Comparison of ENCODE assay signal across 37 cellular contexts in genomic region chr4:523601-524000, GRCh38. TPM values are rescaled to one million over a fixed set of nuclear protein-coding genes. Genes with fewer than 3 reads are reported as not detected.
"Had no signal": no experiment of that assay in that cellular context is flagged by ENCODE, and none has a peak within 500 bp of the region (broad histone marks: within the 10 kb centered on the region; RNA-seq: fewer than 3 reads in every experiment).

No MANE protein-coding gene starts in this region.

- FAIRE-seq: astrocyte, TTC549 had no signal

- ATAC-seq: activated CD8-positive, alpha-beta T cell treated with anti-CD3 and anti-CD28 coated beads for 36 hours; activated naive CD4-positive, alpha-beta T cell treated with anti-CD3 and anti-CD28 coated beads, Interleukin-2, amount 50 U/mL, for 72 hours; activated T-cell treated with anti-CD3 and anti-CD28 coated beads, Interleukin-2, amount 50 U/mL, for 4 hours; activated T-cell treated with anti-CD3 and anti-CD28 coated beads, Interleukin-2, amount 50 U/mL, for 72 hours; activated T-helper 17 cell treated with anti-CD3 and anti-CD28 coated beads, Interleukin-2, amount 50 U/mL, for 72 hours; body of pancreas had no signal

- DNase-seq: activated B cell treated with CpG ODN at 0.5 μM for 24 hours; activated CD4-positive, alpha-beta memory T cell treated with anti-CD3 and anti-CD28 coated beads for 36 hours; activated CD4-positive, alpha-beta T cell treated with anti-CD3 and anti-CD28 coated beads for 4 hours; activated CD4-positive, alpha-beta T cell treated with anti-CD3 and anti-CD28 coated beads, Interleukin-2, amount 10 ng/mL, durations not matched to agents 24 days and 14 days; activated CD4-positive, alpha-beta T cell treated with anti-CD3 and anti-CD28 coated beads, Interleukin-2, amount 50 U/mL, for 1 hour; activated CD4-positive, alpha-beta T cell treated with anti-CD3 and anti-CD28 coated beads, Interleukin-2, amount 50 U/mL, for 4 hours; activated CD4-positive, CD25-positive, alpha-beta regulatory T cell treated with anti-CD3 and anti-CD28 coated beads, Interleukin-2, amount 50 U/mL, for 72 hours; activated CD8-positive, alpha-beta memory T cell treated with anti-CD3 and anti-CD28 coated beads, Interleukin-2, amount 50 U/mL, for 4 hours; activated CD8-positive, alpha-beta T cell treated with anti-CD3 and anti-CD28 coated beads for 36 hours; activated effector memory CD4-positive, alpha-beta T cell treated with anti-CD3 and anti-CD28 coated beads, Interleukin-2, amount 50 U/mL, for 16 hours; activated gamma-delta T cell treated with Interleukin-2 at 50 U/mL for 16 hours; activated naive CD4-positive, alpha-beta T cell; activated naive CD4-positive, alpha-beta T cell treated with anti-CD3 and anti-CD28 coated beads for 36 hours; activated naive CD4-positive, alpha-beta T cell treated with anti-CD3 and anti-CD28 coated beads, Interleukin-2, amount 50 U/mL, for 16 hours; activated naive CD8-positive, alpha-beta T cell treated with anti-CD3 and anti-CD28 coated beads for 36 hours; activated T-cell treated with anti-CD3 and anti-CD28 coated beads for 4 hours; activated T-cell treated with anti-CD3 and anti-CD28 coated beads, Interleukin-2, amount 50 U/mL, for 1 hour; activated T-cell treated with anti-CD3 and anti-CD28 coated beads, Interleukin-2, amount 50 U/mL, for 4 hours; activated T-cell treated with anti-CD3 and anti-CD28 coated beads, Interleukin-2, amount 50 U/mL, for 72 hours; amniotic stem cell; aorta; body of pancreas; brain microvascular endothelial cell; central memory CD4-positive, alpha-beta T cell; T-helper 1 cell; T-helper 2 cell; T-helper 9 cell had no signal

- H3K27me3 ChIP-seq: adrenal gland, body of pancreas, brain microvascular endothelial cell, breast epithelium had no signal

- H3K4me3 ChIP-seq: adrenal gland, body of pancreas, breast epithelium had no signal

- H3K9me3 ChIP-seq: adrenal gland, body of pancreas, breast epithelium had no signal

- H3K4me1 ChIP-seq: adrenal gland, body of pancreas, breast epithelium had no signal

- H3K27ac ChIP-seq: adrenal gland, body of pancreas, brain microvascular endothelial cell, breast epithelium, VCaP had no signal

RNA-seq across cellular contexts. Expression of gene TMEM271, which starts 52.5 kb away (rescaled TPM):
- total RNA-seq: activated B cell treated with CpG ODN at 0.5 μM for 24 hours; activated CD4-positive, alpha-beta memory T cell treated with anti-CD3 and anti-CD28 coated beads for 36 hours; activated CD4-positive, alpha-beta T cell treated with anti-CD3 and anti-CD28 coated beads, Interleukin-2, amount 10 ng/mL, durations not matched to agents 24 days and 14 days; activated CD8-positive, alpha-beta memory T cell treated with anti-CD3 and anti-CD28 coated beads for 36 hours; activated CD8-positive, alpha-beta T cell treated with anti-CD3 and anti-CD28 coated beads for 36 hours; activated naive CD4-positive, alpha-beta T cell treated with anti-CD3 and anti-CD28 coated beads for 36 hours; activated naive CD4-positive, alpha-beta T cell treated with anti-CD3 and anti-CD28 coated beads, Interleukin-2, amount 50 U/mL, for 72 hours; activated naive CD8-positive, alpha-beta T cell treated with anti-CD3 and anti-CD28 coated beads for 36 hours; activated T-cell treated with anti-CD3 and anti-CD28 coated beads, Interleukin-2, amount 50 U/mL, for 4 hours; activated T-cell treated with anti-CD3 and anti-CD28 coated beads, Interleukin-2, amount 50 U/mL, for 72 hours; activated T-helper 1 cell treated with anti-CD3 and anti-CD28 coated beads, Interleukin-12 subunit alpha, Interleukin-12 subunit beta, Interleukin-2, Interleukin-4 antibody, amounts not matched to agents 30 ng/mL and 10 ng/mL and 1 ng/mL, durations not matched to agents 14 hours and 24 hours and 36 hours; activated T-helper 17 cell treated with anti-CD3 and anti-CD28 coated beads, Interleukin-2, amount 50 U/mL, for 72 hours; aorta; body of pancreas; breast epithelium; cardiac septum had no signal
- polyA plus RNA-seq: aorta had no signal
